In the genomic region with DNA sequence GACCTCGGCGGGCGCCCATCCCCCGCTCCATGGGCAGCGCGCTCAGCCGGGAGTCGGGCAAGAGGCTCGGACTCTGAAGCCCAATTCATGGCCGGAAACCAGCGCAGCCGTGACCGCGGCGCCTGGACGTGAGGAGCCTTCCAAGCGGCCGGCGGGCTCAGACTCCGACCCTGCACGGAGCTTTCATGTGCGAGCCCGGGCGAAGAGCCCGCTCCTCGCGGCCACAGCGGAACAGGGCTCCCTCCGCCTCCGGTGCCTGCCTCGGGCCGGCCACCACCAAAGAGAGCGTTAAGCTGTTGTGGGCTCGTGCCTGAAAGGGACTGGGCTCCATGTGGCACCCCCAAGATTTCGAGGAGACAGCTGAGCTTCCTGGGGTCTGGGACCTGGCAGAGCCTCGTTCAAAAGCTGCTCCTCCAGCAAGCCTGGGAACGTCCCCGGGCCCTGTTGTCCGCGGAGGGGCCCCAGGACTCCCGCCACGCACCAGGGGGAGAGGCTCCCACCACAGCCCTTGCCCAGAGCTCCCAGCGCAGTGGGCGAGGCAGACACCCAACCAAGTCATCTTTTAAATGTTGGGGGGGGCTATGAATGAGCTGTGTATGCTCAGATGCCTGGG, we compare ENCODE assay signal across 8 cellular contexts. TPM values are rescaled to one million over a fixed set of nuclear protein-coding genes. Genes with fewer than 3 reads are reported as not detected.
A peak's percentile ranks its signal among the peaks of the same experiment; 100 is the strongest.
DNase-seq lines count a peak whose midpoint lies in the region; ATAC-seq and TF ChIP-seq lines count a peak whose summit lies in the region.

No MANE protein-coding gene starts in this region.

- no peak overlapping the region for H3K18ac ChIP-seq in mesenchymal stem cell (ENCODE audit: low read depth in 1 of 2, low read length in 2 of 2)

- no peak overlapping the region for H2BK120ac ChIP-seq in mesenchymal stem cell (ENCODE audit: low read depth, low read length)

- H2BK12ac ChIP-seq in mesenchymal stem cell (ENCODE audit: low read length in 2 of 2), result peak overlapping the region in 1 of 2 experiments; percentile 23

- H3K4me1 ChIP-seq in mesenchymal stem cell (ENCODE audit: control insufficient read depth, insufficient read depth, low read depth, low read length) (peaks cover 39% of the 10 kb centered on the region), aorta (ENCODE audit: control insufficient read depth in 1 of 2, insufficient read depth in 2 of 2, low read length in 2 of 2) (no peaks in the 10 kb centered on the region)

- peak overlapping the region in 1 of 2 experiments; percentile 56 for H3K23ac ChIP-seq in mesenchymal stem cell (ENCODE audit: low read length in 2 of 2)

- 11% methylated on average over 44 of the region's 44 CpGs for WGBS in mesenchymal stem cell
- 8 to 11% methylated on average over 43 to 44 of the region's 44 CpGs for WGBS in aorta, 2 donors

- no peak overlapping the region for H3K14ac ChIP-seq in mesenchymal stem cell (ENCODE audit: low read length in 2 of 2)

- no peaks in the 10 kb centered on the region for H3K9me3 Mint-ChIP-seq in activated naive CD8-positive, alpha-beta T cell treated with anti-CD3 and anti-CD28 coated beads, Interleukin-2, amount 10 ng/mL, durations not matched to agents 7 days and 5 days
- no peaks in the 10 kb centered on the region for H3K9me3 Mint-ChIP-seq in activated naive CD8-positive, alpha-beta T cell treated with anti-CD3 and anti-CD28 coated beads, Interleukin-2, amount 50 U/mL, for 24 hours

- intact Hi-C loops in aorta (cut with DNase I), result no loop called here

- H3K4me3 ChIP-seq in choroid plexus epithelial cell (ENCODE audit: low read depth, low read length) (no peak overlapping the region), mesenchymal stem cell (ENCODE audit: insufficient read depth in 1 of 2, low read depth in 1 of 2, low read length in 2 of 2) (no peak overlapping the region), aorta (ENCODE audit: low read length in 2 of 2) (peak overlapping the region in 1 of 2 donors; percentile 56)

- H3K9me3 ChIP-seq in mesenchymal stem cell (ENCODE audit: control insufficient read depth, low read length), result no peaks in the 10 kb centered on the region
- H3K9me3 ChIP-seq in aorta (ENCODE audit: control insufficient read depth, low read length), result no peaks in the 10 kb centered on the region

- no peak overlapping the region for H2AK5ac ChIP-seq in mesenchymal stem cell (ENCODE audit: low read length, severe bottlenecking)

- H3K36me3 ChIP-seq in mesenchymal stem cell (ENCODE audit: control insufficient read depth in 1 of 2, insufficient read depth in 2 of 2, low read depth in 1 of 2, low read length in 2 of 2), result no peaks in the 10 kb centered on the region
- H3K36me3 ChIP-seq in aorta (ENCODE audit: control insufficient read depth in 1 of 2, insufficient read depth in 2 of 2, low read length in 1 of 2), result no peaks in the 10 kb centered on the region

- H2BK5ac ChIP-seq in mesenchymal stem cell (ENCODE audit: low read depth, low read length, poor library complexity, severe bottlenecking), result no peak overlapping the region

- no peaks in the 10 kb centered on the region for H3K36me3 Mint-ChIP-seq in activated naive CD8-positive, alpha-beta T cell treated with anti-CD3 and anti-CD28 coated beads, Interleukin-2, amount 10 ng/mL, durations not matched to agents 7 days and 5 days
- no peaks in the 10 kb centered on the region for H3K36me3 Mint-ChIP-seq in activated naive CD8-positive, alpha-beta T cell treated with anti-CD3 and anti-CD28 coated beads, Interleukin-2, amount 50 U/mL, for 24 hours (ENCODE audit: low read depth)

- H3K4ac ChIP-seq in mesenchymal stem cell (ENCODE audit: low read depth in 1 of 2, low read length in 2 of 2), result no peak overlapping the region

- peaks cover 65% of the 10 kb centered on the region for H3K27me3 Mint-ChIP-seq in activated naive CD8-positive, alpha-beta T cell treated with anti-CD3 and anti-CD28 coated beads, Interleukin-2, amount 10 ng/mL, durations not matched to agents 7 days and 5 days
- peaks cover 62% of the 10 kb centered on the region for H3K27me3 Mint-ChIP-seq in activated naive CD8-positive, alpha-beta T cell treated with anti-CD3 and anti-CD28 coated beads, Interleukin-2, amount 50 U/mL, for 24 hours

- no peak overlapping the region for H4K8ac ChIP-seq in mesenchymal stem cell (ENCODE audit: low read length)

- H2AFZ ChIP-seq in mesenchymal stem cell (ENCODE audit: low read depth, low read length), result no peak overlapping the region

- TF ChIP-seq CTCF in choroid plexus epithelial cell (conservative IDR thresholded peaks at IDR 0.05; ENCODE audit: low read depth, low read length), result no peak

- POLR2A ChIA-PET in activated naive CD8-positive, alpha-beta T cell treated with anti-CD3 and anti-CD28 coated beads, Interleukin-2, amount 10 ng/mL, durations not matched to agents 7 days and 5 days (lab: Charles Lee), result interaction anchor here (0.9 kb wide), 1 partner anchor 22 kb away, joined by 3 read pairs; no protein-coding TSS in a partner anchor

- H3K27ac ChIP-seq in mesenchymal stem cell (ENCODE audit: low read length, poor library complexity, severe bottlenecking) (no peak overlapping the region), aorta (ENCODE audit: low read depth in 1 of 2, low read length in 2 of 2) (no peak overlapping the region)

- H3K79me1 ChIP-seq in mesenchymal stem cell (replicated peaks; ENCODE audit: low read length, poor library complexity, severe bottlenecking), result no peaks in the 10 kb centered on the region

- H3K4me1 Mint-ChIP-seq in activated naive CD8-positive, alpha-beta T cell treated with anti-CD3 and anti-CD28 coated beads, Interleukin-2, amount 10 ng/mL, durations not matched to agents 7 days and 5 days, result peaks cover 9% of the 10 kb centered on the region
- H3K4me1 Mint-ChIP-seq in activated naive CD8-positive, alpha-beta T cell treated with anti-CD3 and anti-CD28 coated beads, Interleukin-2, amount 50 U/mL, for 24 hours, result peaks cover 10% of the 10 kb centered on the region

- peaks cover 77 to 79% of the 10 kb centered on the region in 2 experiments for H3K27me3 ChIP-seq in mesenchymal stem cell (ENCODE audit: control insufficient read depth in 1 of 2, insufficient read depth in 1 of 2, low read length in 2 of 2)
- no peaks in the 10 kb centered on the region for H3K27me3 ChIP-seq in aorta (ENCODE audit: control insufficient read depth in 1 of 2, insufficient read depth in 2 of 2, low read length in 1 of 2)

- no peak overlapping the region for H4K91ac ChIP-seq in mesenchymal stem cell (ENCODE audit: low read length)

- no peak overlapping the region for H3K4me2 ChIP-seq in mesenchymal stem cell (ENCODE audit: low read length, poor library complexity, severe bottlenecking)

- DNase-seq in activated naive CD8-positive, alpha-beta T cell treated with anti-CD3 and anti-CD28 coated beads, Interleukin-2, amount 10 ng/mL, durations not matched to agents 7 days and 5 days, result peak; percentile 27
- no peak for DNase-seq in activated naive CD8-positive, alpha-beta T cell treated with anti-CD3 and anti-CD28 coated beads, Interleukin-2, amount 50 U/mL, for 24 hours
- peak; percentile 15 for DNase-seq in choroid plexus epithelial cell (ENCODE audit: low read depth)
- peak; percentile 1 for DNase-seq in mesenchymal stem cell
- DNase-seq in aorta, result peak in 1 of 2 donors; percentile 83
- no peak for DNase-seq in NAMALWA (ENCODE audit: low spot score)

- H3K4me3 Mint-ChIP-seq in activated naive CD8-positive, alpha-beta T cell treated with anti-CD3 and anti-CD28 coated beads, Interleukin-2, amount 10 ng/mL, durations not matched to agents 7 days and 5 days, result no peak overlapping the region
- H3K4me3 Mint-ChIP-seq in activated naive CD8-positive, alpha-beta T cell treated with anti-CD3 and anti-CD28 coated beads, Interleukin-2, amount 50 U/mL, for 24 hours, result no peak overlapping the region

- H2BK15ac ChIP-seq in mesenchymal stem cell (ENCODE audit: low read depth, poor library complexity, severe bottlenecking), result no peak overlapping the region

- no peak overlapping the region for H3K9ac ChIP-seq in mesenchymal stem cell (ENCODE audit: low read length)

- no peak overlapping the region for H3K27ac Mint-ChIP-seq in activated naive CD8-positive, alpha-beta T cell treated with anti-CD3 and anti-CD28 coated beads, Interleukin-2, amount 10 ng/mL, durations not matched to agents 7 days and 5 days
- H3K27ac Mint-ChIP-seq in activated naive CD8-positive, alpha-beta T cell treated with anti-CD3 and anti-CD28 coated beads, Interleukin-2, amount 50 U/mL, for 24 hours, result no peak overlapping the region

- ATAC-seq in activated naive CD8-positive, alpha-beta T cell treated with anti-CD3 and anti-CD28 coated beads, Interleukin-2, amount 10 ng/mL, durations not matched to agents 7 days and 5 days (ENCODE audit: low read depth), result no peak
- ATAC-seq in activated naive CD8-positive, alpha-beta T cell treated with anti-CD3 and anti-CD28 coated beads, Interleukin-2, amount 50 U/mL, for 24 hours, result no peak
- ATAC-seq in aorta (ENCODE audit: low FRiP score) (peak; percentile 37), GM21447 (IDR thresholded peaks at IDR 0.05; ENCODE audit: unreplicated experiment) (no peak), GM21367 (IDR thresholded peaks at IDR 0.05; ENCODE audit: unreplicated experiment) (no peak)

RNA-seq across cellular contexts. Expression of a gene that starts 0.8 kb away (rescaled TPM):
- total RNA-seq in activated naive CD8-positive, alpha-beta T cell treated with anti-CD3 and anti-CD28 coated beads, Interleukin-2, amount 10 ng/mL, durations not matched to agents 7 days and 5 days, result not detected
- 0.23 TPM for polyA plus RNA-seq in mesenchymal stem cell (2013, experiment 1 of 2)
- 0.29 TPM for polyA plus RNA-seq in mesenchymal stem cell (2013, experiment 2 of 2)
- total RNA-seq in aorta, result 1 to 10 TPM; 1.1 to 3.8 TPM
- polyA plus RNA-seq in aorta, result not detected

Comparison
In these comparisons a context has a peak if more than half of its experiments do, and no peak if none do; other contexts are left out.
1. DNase-seq: peak in activated naive CD8-positive, alpha-beta T cell treated with anti-CD3 and anti-CD28 coated beads, Interleukin-2, amount 10 ng/mL, durations not matched to agents 7 days and 5 days (single experiment), choroid plexus epithelial cell (single experiment) and mesenchymal stem cell (single experiment); none in activated naive CD8-positive, alpha-beta T cell treated with anti-CD3 and anti-CD28 coated beads, Interleukin-2, amount 50 U/mL, for 24 hours (single experiment) and NAMALWA (single experiment).